29 cellular contexts compared by ENCODE assay signal in genomic region chr18:24919141-24919540, GRCh38.
"Had no signal": no experiment of that assay in that cellular context is flagged by ENCODE, and none has a peak within 500 bp of the region (broad histone marks: within the 10 kb centered on the region; RNA-seq: fewer than 3 reads in every experiment).

No MANE protein-coding gene starts in this region.

- H3K27me3 Mint-ChIP-seq: stimulated activated memory B cell treated with anti-CD40 and anti-IgM and Interleukin-4, amounts not matched to agents 10 μg/mL and 1 μg/mL and 100 μg/mL, for 72 hours; stimulated activated naive CD8-positive, alpha-beta T cell treated with anti-CD3 and anti-CD28 coated beads, Interleukin-15, amount 100 ng/mL, for 72 hours had no signal

- H3K4me3 ChIP-seq: left lung, lower lobe of right lung, mucosa of descending colon, psoas muscle, right atrium auricular region, right lobe of liver, smooth muscle cell, tibial nerve, upper lobe of left lung, vagina had no signal

- H2AFZ ChIP-seq: parathyroid adenoma had no signal

- DNase-seq: hypothalamus; immature natural killer cell; kidney; left colon; left lung; lower lobe of right lung; mammary epithelial cell; midbrain; mucosa of descending colon; naive thymus-derived CD4-positive, alpha-beta T cell; occipital lobe; psoas muscle; right lobe of liver; stimulated activated CD4-positive, alpha-beta T cell treated with anti-CD3 and anti-CD28 coated beads, Interleukin-1b, Interleukin-23, amount 100 ng/mL, for 48 hours; stimulated activated CD4-positive, alpha-beta T cell treated with anti-CD3 and anti-CD28 coated beads, Interleukin-2, amount 100 ng/mL, for 48 hours; stimulated activated CD4-positive, alpha-beta T cell treated with anti-CD3 and anti-CD28 coated beads, Interleukin-4, amount 100 ng/mL, for 4 hours; stimulated activated CD8-positive, alpha-beta memory T cell treated with anti-CD3 and anti-CD28 coated beads, Interleukin-4, amount 100 ng/mL, for 48 hours; stimulated activated naive CD4-positive, alpha-beta T cell treated with Interleukin-2 at 50 U/mL for 16 hours; stimulated activated naive CD8-positive, alpha-beta T cell treated with anti-CD3 and anti-CD28 coated beads, Interleukin-15, amount 100 ng/mL, for 72 hours; substantia nigra; upper lobe of left lung had no signal

- H3K9ac ChIP-seq: parathyroid adenoma had no signal

- H3K4me2 ChIP-seq: smooth muscle cell had no signal

- H3K36me3 Mint-ChIP-seq: immature natural killer cell; naive thymus-derived CD4-positive, alpha-beta T cell; natural killer cell treated with Interleukin-12 subunit alpha and Interleukin-12 subunit beta and Interleukin-15 and Interleukin-18, amount 100 ng/mL, for 72 hours; stimulated activated memory B cell treated with anti-CD40 and anti-IgM and Interleukin-4, amounts not matched to agents 10 μg/mL and 1 μg/mL and 100 μg/mL, for 72 hours had no signal

- H3K4me1 ChIP-seq: left lung, lower lobe of right lung, parathyroid adenoma, psoas muscle, right lobe of liver, tibial nerve, upper lobe of left lung, vagina had no signal

- H3K36me3 ChIP-seq: left lung, lower lobe of right lung, neutrophil, right atrium auricular region, right lobe of liver, tibial nerve, upper lobe of left lung, vagina had no signal

- H3K79me2 ChIP-seq: parathyroid adenoma had no signal

- H3K27ac Mint-ChIP-seq: immature natural killer cell; naive thymus-derived CD4-positive, alpha-beta T cell; natural killer cell treated with Interleukin-12 subunit alpha and Interleukin-12 subunit beta and Interleukin-15 and Interleukin-18, amount 100 ng/mL, for 72 hours; stimulated activated memory B cell treated with anti-CD40 and anti-IgM and Interleukin-4, amounts not matched to agents 10 μg/mL and 1 μg/mL and 100 μg/mL, for 72 hours; stimulated activated naive CD8-positive, alpha-beta T cell treated with anti-CD3 and anti-CD28 coated beads, Interleukin-15, amount 100 ng/mL, for 72 hours had no signal

- H3K27ac ChIP-seq: left lung, lower lobe of right lung, neutrophil, parathyroid adenoma, psoas muscle, right atrium auricular region, right lobe of liver, tibial nerve, upper lobe of left lung, vagina had no signal

- ATAC-seq: left colon; left lung; lower lobe of right lung; mucosa of descending colon; naive thymus-derived CD4-positive, alpha-beta T cell; natural killer cell treated with Interleukin-12 subunit alpha and Interleukin-12 subunit beta and Interleukin-15 and Interleukin-18, amount 100 ng/mL, for 72 hours; psoas muscle; right lobe of liver; stimulated activated memory B cell treated with anti-CD40 and anti-IgM and Interleukin-4, amounts not matched to agents 10 μg/mL and 1 μg/mL and 100 μg/mL, for 72 hours; stimulated activated naive CD8-positive, alpha-beta T cell treated with anti-CD3 and anti-CD28 coated beads, Interleukin-15, amount 100 ng/mL, for 72 hours had no signal

- H3K9me3 Mint-ChIP-seq: natural killer cell treated with Interleukin-12 subunit alpha and Interleukin-12 subunit beta and Interleukin-15 and Interleukin-18, amount 100 ng/mL, for 72 hours; stimulated activated memory B cell treated with anti-CD40 and anti-IgM and Interleukin-4, amounts not matched to agents 10 μg/mL and 1 μg/mL and 100 μg/mL, for 72 hours; stimulated activated naive CD8-positive, alpha-beta T cell treated with anti-CD3 and anti-CD28 coated beads, Interleukin-15, amount 100 ng/mL, for 72 hours had no signal

- H3K9me3 ChIP-seq: left lung, lower lobe of right lung, mucosa of descending colon, neutrophil, psoas muscle, right atrium auricular region, right lobe of liver, tibial nerve, upper lobe of left lung, vagina had no signal

- H3K4me3 Mint-ChIP-seq: immature natural killer cell; naive thymus-derived CD4-positive, alpha-beta T cell; natural killer cell treated with Interleukin-12 subunit alpha and Interleukin-12 subunit beta and Interleukin-15 and Interleukin-18, amount 100 ng/mL, for 72 hours; stimulated activated memory B cell treated with anti-CD40 and anti-IgM and Interleukin-4, amounts not matched to agents 10 μg/mL and 1 μg/mL and 100 μg/mL, for 72 hours; stimulated activated naive CD8-positive, alpha-beta T cell treated with anti-CD3 and anti-CD28 coated beads, Interleukin-15, amount 100 ng/mL, for 72 hours had no signal

- H3K27me3 ChIP-seq: left lung, right atrium auricular region, right lobe of liver, tibial nerve, upper lobe of left lung, vagina had no signal

- H3K4me1 Mint-ChIP-seq: immature natural killer cell; naive thymus-derived CD4-positive, alpha-beta T cell; stimulated activated naive CD8-positive, alpha-beta T cell treated with anti-CD3 and anti-CD28 coated beads, Interleukin-15, amount 100 ng/mL, for 72 hours had no signal
